Comparison of ENCODE assay signal across 10 cellular contexts in genomic region chr10:73586583-73586984, GRCh38. TPM values are rescaled to one million over a fixed set of nuclear protein-coding genes. Genes with fewer than 3 reads are reported as not detected.
DNase-seq lines count a peak whose midpoint lies in the region; ATAC-seq and TF ChIP-seq lines count a peak whose summit lies in the region.
"Had no signal": no experiment of that assay in that cellular context is flagged by ENCODE, and none has a peak within 500 bp of the region (broad histone marks: within the 10 kb centered on the region; RNA-seq: fewer than 3 reads in every experiment).

No MANE protein-coding gene starts in this region.

- intact Hi-C loops in upper lobe of right lung (cut with DNase I), result no loop called here

- H3K4me1 ChIP-seq in lung (ENCODE audit: control insufficient read depth in 2 of 2, insufficient read depth in 2 of 2, low read length in 2 of 2), result peaks cover 5 to 16% of the 10 kb centered on the region in 2 donors
- peaks cover 49% of the 10 kb centered on the region for H3K4me1 ChIP-seq in upper lobe of right lung

- H3K36me3 ChIP-seq in MG63 (no peaks in the 10 kb centered on the region), lung (ENCODE audit: control insufficient read depth in 2 of 2, insufficient read depth in 2 of 2, low read length in 2 of 2) (no peaks in the 10 kb centered on the region), upper lobe of right lung (no peaks in the 10 kb centered on the region)

- peaks cover 6% of the 10 kb centered on the region for H3K9me3 ChIP-seq in MG63
- no peaks in the 10 kb centered on the region for H3K9me3 ChIP-seq in lung (ENCODE audit: control insufficient read depth in 2 of 2, insufficient read depth in 1 of 2, low read length in 1 of 2)
- no peaks in the 10 kb centered on the region for H3K9me3 ChIP-seq in upper lobe of right lung

- no peak for TF ChIP-seq CTCF in lung (IDR thresholded peaks at IDR 0.05; ENCODE audit: control extremely low read depth, extremely low read depth)
- no peak for TF ChIP-seq CTCF in upper lobe of right lung (IDR thresholded peaks at IDR 0.05)

- WGBS in lung, 2 donors, result 6 to 10% methylated on average over 1 of the region's 1 CpG

- H3K4me3 ChIP-seq in MG63, result no peak overlapping the region
- no peak overlapping the region for H3K4me3 ChIP-seq in lung
- no peak overlapping the region for H3K4me3 ChIP-seq in upper lobe of right lung

- H3K27me3 ChIP-seq in MG63 (no peaks in the 10 kb centered on the region), lung (ENCODE audit: control insufficient read depth, insufficient read depth) (no peaks in the 10 kb centered on the region), upper lobe of right lung (no peaks in the 10 kb centered on the region)

- peak overlapping the region; percentile 78 for H3K27ac ChIP-seq in cingulate gyrus (ENCODE audit: low read depth, low read length)
- no peak overlapping the region for H3K27ac ChIP-seq in lung (ENCODE audit: low read depth in 1 of 2, low read length in 1 of 2)
- peak overlapping the region; percentile 67 for H3K27ac ChIP-seq in upper lobe of right lung

- DNase-seq in MG63 (peak; percentile 19), lung (ENCODE audit: low spot score) (no peak), upper lobe of right lung (no peak), NCI-H146 treated with DMSO at 0.1 percent for 48 hours (lab: John Stamatoyannopoulos, UW; ENCODE audit: unreplicated experiment) (no peak), NCI-H2227 treated with DMSO at 0.1 percent for 48 hours (lab: John Stamatoyannopoulos, UW) (no peak)
- DNase-seq in stimulated activated CD4-positive, alpha-beta T cell treated with anti-CD3 and anti-CD28 coated beads, Interleukin-4, amount 100 ng/mL, for 4 hours, result no peak
- DNase-seq: NCI-H524, retina had no signal

- ATAC-seq in lung (ENCODE audit: insufficient read depth, low FRiP score), result peak; percentile 38
- peak; percentile 73 for ATAC-seq in upper lobe of right lung

RNA-seq across cellular contexts. Expression of gene USP54, which starts 4.6 kb away (rescaled TPM):
- 5.3 and 10.2 TPM in 2 replicates for total RNA-seq in MG63 (2014; rRNA removed; shearing (Covaris generic); ENCODE audit: low replicate concordance)
- 100 to 1,000 TPM; 102 to 165 TPM for total RNA-seq in lung
- polyA plus RNA-seq in lung, result 10 to 100 TPM; 19.7 to 23.4 TPM
- total RNA-seq in upper lobe of right lung, result 114 TPM

RNA-seq across cellular contexts. Expression of gene MYOZ1, which starts 54.7 kb away (rescaled TPM):
- not detected in 2 replicates for total RNA-seq in MG63 (2014; rRNA removed; shearing (Covaris generic); ENCODE audit: low replicate concordance)
- 1 to 10 TPM; 2.1 to 2.4 TPM for total RNA-seq in lung
- under 1 TPM; 0.70 to 0.98 TPM for polyA plus RNA-seq in lung
- 5.2 TPM for total RNA-seq in upper lobe of right lung
- total RNA-seq: activated T-helper 2 cell treated with anti-CD3 and anti-CD28 coated beads, Interferon-gamma antibody, Interleukin-2, Interleukin-4, amounts not matched to agents 10 μg/mL and 5 μg/mL and 100 μg/mL, durations not matched to agents 14 hours and 24 hours and 36 hours had no signal

Comparison
In these comparisons a context has a peak if more than half of its experiments do, and no peak if none do; other contexts are left out.
1. H3K27ac ChIP-seq: peak in cingulate gyrus (single experiment) and upper lobe of right lung (single experiment); none in lung (0 of 2).